Comparison of ENCODE assay signal across 1 cellular context in genomic region chr1:119771016-119771415, GRCh38.
TF ChIP-seq lines count a peak whose summit lies in the region.

No MANE protein-coding gene starts in this region.

TF ChIP-seq in endothelial cell of umbilical vein, 7 proteins besides CTCF, POLR2A, EP300 and RAD21:
- TF ChIP-seq MAX (IDR thresholded peaks at IDR 0.05; ENCODE audit: insufficient read depth, insufficient read length) (no peak), GATA2 (IDR thresholded peaks at IDR 0.05; ENCODE audit: insufficient read depth, insufficient read length, low read depth, low read length) (no peak), JUN (IDR thresholded peaks at IDR 0.05; ENCODE audit: borderline replicate concordance, insufficient read depth, insufficient read length, low read depth) (no peak), EZH2 (IDR thresholded peaks at IDR 0.05; ENCODE audit: borderline replicate concordance, low read depth, low read length, severe bottlenecking) (no peak)
